Comparison of ENCODE assay signal across 8 cellular contexts in the genomic region with DNA sequence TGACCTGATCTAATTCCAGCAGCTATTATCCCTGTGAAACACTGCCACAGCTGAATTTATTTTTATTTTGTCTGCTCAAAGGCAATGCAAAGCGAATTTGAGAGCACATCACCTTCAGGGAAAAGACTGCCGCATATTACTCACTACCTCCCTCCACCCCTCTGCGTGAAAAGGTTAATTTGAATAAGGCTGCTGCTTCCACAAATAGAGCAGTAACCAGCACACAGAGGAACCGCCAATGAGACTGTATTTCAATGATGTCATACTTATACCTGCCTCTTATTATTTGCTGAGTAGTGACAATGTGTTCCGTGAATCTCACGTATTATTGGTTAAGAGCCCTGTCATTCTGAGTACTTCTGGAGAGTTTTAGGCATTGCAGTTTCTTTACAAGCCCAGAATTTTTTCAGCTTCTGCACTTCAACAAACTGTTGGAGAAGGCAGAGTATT.
DNase-seq lines count a peak whose midpoint lies in the region; ATAC-seq, FAIRE-seq and TF ChIP-seq lines count a peak whose summit lies in the region.

No MANE protein-coding gene starts in this region.

- H3K27me3 ChIP-seq in pancreas: no peaks in the 10 kb centered on the region

- H3K4me3 ChIP-seq in AG10803 (ENCODE audit: low read length): peak overlapping the region; percentile 6
- no peak overlapping the region for H3K4me3 ChIP-seq in pancreas

- H3K4me1 ChIP-seq in pancreas: peaks cover 12 to 15% (median 14%) of the 10 kb centered on the region in 3 donors

- TF ChIP-seq CTCF in AG10803 (conservative IDR thresholded peaks at IDR 0.05; ENCODE audit: low read length) (0 out of 2 replicates have a peak, but pooled peaks have one; percentile 1), pancreas (IDR thresholded peaks at IDR 0.05) (no peak)

- no peak overlapping the region for H3K27ac ChIP-seq in pancreas

- 21 to 22% methylated on average over 6 of the region's 6 CpGs for WGBS in pancreas, 2 donors

- H3K36me3 ChIP-seq in pancreas: no peaks in the 10 kb centered on the region

- ATAC-seq in GM18873 (IDR thresholded peaks at IDR 0.05; ENCODE audit: low FRiP score, unreplicated experiment) (peak; percentile 77), HG03095 (IDR thresholded peaks at IDR 0.05; ENCODE audit: unreplicated experiment) (peak; percentile 66), pancreas (peak; percentile 66 to 78 (median 75)), HG03571 (IDR thresholded peaks at IDR 0.05; ENCODE audit: unreplicated experiment) (no peak)

- peak; percentile 88 for DNase-seq in AG10803 (ENCODE audit: low read depth)
- peak; percentile 23 for DNase-seq in NCI-H510A (lab: John Stamatoyannopoulos, UW)
- DNase-seq in activated gamma-delta T cell treated with anti-CD3 and anti-CD28 coated beads, Interleukin-2, amount 50 U/mL, for 16 hours (ENCODE audit: low read depth): peak; percentile 14
- DNase-seq in globus pallidus (ENCODE audit: low spot score): peak; percentile 72
- peak in 3 of 6 donors; percentile 15 to 20 (median 18) for DNase-seq in pancreas

- intact Hi-C loops in pancreas (cut with DNase I): no loop called here

- peak; percentile 77 for FAIRE-seq in pancreas (lab: Jason Lieb, UNC)

- no peaks in the 10 kb centered on the region for H3K9me3 ChIP-seq in pancreas
